In the genomic region with DNA sequence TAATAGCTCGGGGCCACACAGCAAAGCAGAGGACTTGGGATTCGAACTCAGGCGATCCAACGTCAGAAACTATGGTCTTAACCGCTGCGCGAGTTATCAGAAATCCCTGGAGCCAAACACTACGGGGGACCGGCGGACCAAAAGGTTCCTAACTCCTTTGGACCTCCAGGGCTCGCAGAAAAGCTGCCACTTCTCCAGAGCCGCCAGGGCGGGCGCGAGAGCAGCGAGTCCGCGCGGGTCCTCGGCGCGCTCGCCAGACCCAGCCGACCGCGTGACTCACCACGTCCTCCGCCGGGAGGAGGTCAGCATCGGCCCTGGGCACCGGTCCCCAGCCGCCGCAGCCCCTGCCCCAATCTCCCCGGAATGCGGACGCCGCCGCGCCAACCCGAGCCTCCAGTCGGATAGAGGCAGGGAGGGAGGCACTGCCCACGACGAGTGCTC, we compare ENCODE assay signal across 10 cellular contexts. TPM values are rescaled to one million over a fixed set of nuclear protein-coding genes. Genes with fewer than 3 reads are reported as not detected.
DNase-seq lines count a peak whose midpoint lies in the region; FAIRE-seq and TF ChIP-seq lines count a peak whose summit lies in the region.
"Had no signal": no experiment of that assay in that cellular context is flagged by ENCODE, and none has a peak within 500 bp of the region (broad histone marks: within the 10 kb centered on the region; RNA-seq: fewer than 3 reads in every experiment).

No MANE protein-coding gene starts in this region.

- CTCF ChIA-PET in AG04450 (lab: Charles Lee), result no interaction called here

- no peak for TF ChIP-seq EP300 in transverse colon (IDR thresholded peaks at IDR 0.05; ENCODE audit: low read depth)

- H3K27me3 ChIP-seq in AG04450 (ENCODE audit: control insufficient read depth, insufficient read depth, low read length) (peaks cover 98% of the 10 kb centered on the region), colonic mucosa (peaks cover 92% of the 10 kb centered on the region), transverse colon (peaks cover 100% of the 10 kb centered on the region), Karpas-422 (ENCODE audit: low read length) (no peaks in the 10 kb centered on the region)

- H3K9me3 ChIP-seq in AG04450 (ENCODE audit: control insufficient read depth, insufficient read depth, low read length) (peaks cover 4% of the 10 kb centered on the region; the same call in 1 of the 2 replicates), colonic mucosa (no peaks in the 10 kb centered on the region), transverse colon (no peaks in the 10 kb centered on the region), Karpas-422 (ENCODE audit: low read length) (no peaks in the 10 kb centered on the region)

- H3K4me1 ChIP-seq in colonic mucosa (peaks cover 8% of the 10 kb centered on the region), transverse colon (peaks cover 9 to 22% (median 13%) of the 10 kb centered on the region in 4 donors), Karpas-422 (ENCODE audit: low read length) (no peaks in the 10 kb centered on the region)

- no peaks in the 10 kb centered on the region for H3K9me2 ChIP-seq in Karpas-422 (replicated peaks; ENCODE audit: insufficient read depth, low read length)

- H4K20me1 ChIP-seq in Karpas-422 (ENCODE audit: insufficient read depth, low read depth, low read length), result no peaks in the 10 kb centered on the region

- no peak overlapping the region for H2AFZ ChIP-seq in Karpas-422 (ENCODE audit: low read length)

- no peak for TF ChIP-seq CTCF in AG04450 (IDR thresholded peaks at IDR 0.05; ENCODE audit: low read depth, low read length)
- no peak for TF ChIP-seq CTCF in colonic mucosa (IDR thresholded peaks at IDR 0.05)
- no peak for TF ChIP-seq CTCF in transverse colon (IDR thresholded peaks at IDR 0.05)

- H3K9ac ChIP-seq in colonic mucosa (ENCODE audit: low read depth in 2 of 2, low read length in 2 of 2), result no peak overlapping the region
- no peak overlapping the region for H3K9ac ChIP-seq in Karpas-422 (ENCODE audit: low read length)

- in situ Hi-C loops in transverse colon (cut with MboI; ENCODE audit: low pct_ligation_motif_present in 1 of 4, low pct_unique_long_range_greater_than_20kb in 1 of 4, low sequenced_read_pairs in 3 of 4), result loop anchor here in 1 of 4 donors (25.0 kb wide), 1 partner anchor 571 kb away; no protein-coding TSS in a partner anchor

- intact Hi-C loops in colonic mucosa (cut with DNase I), result no loop called here
- intact Hi-C loops in transverse colon (cut with DNase I; ENCODE audit: low total_unique reads), result no loop called here

- no peak overlapping the region for H3K4me2 ChIP-seq in Karpas-422 (ENCODE audit: low read depth, low read length, poor library complexity, severe bottlenecking)

- no peak for TF ChIP-seq POLR2A in transverse colon (IDR thresholded peaks at IDR 0.05)

- POLR2A ChIA-PET in AG04450 (lab: Yijun Ruan, JAX), result no interaction called here

- H3K4me3 ChIP-seq in AG04450 (ENCODE audit: low read depth, low read length) (peak overlapping the region; percentile 34; the same call in 1 of the 2 replicates), colonic mucosa (peak overlapping the region; percentile 3), transverse colon (peak overlapping the region in 1 of 4 donors; percentile 38), Karpas-422 (ENCODE audit: low read length) (no peak overlapping the region)

- WGBS in transverse colon (ENCODE audit: low coverage in 1 of 2), 2 donors, result 0 to 9% methylated on average over 4 to 42 of the region's 43 CpGs

- H3K27ac ChIP-seq in AG04450 (ENCODE audit: low read depth, low read length) (no peak overlapping the region), colonic mucosa (no peak overlapping the region), transverse colon (no peak overlapping the region), Karpas-422 (ENCODE audit: low read length) (no peak overlapping the region)

- DNase-seq in AG04450 (ENCODE audit: low read depth, low spot score) (no peak), HTR-8/SVneo (ENCODE audit: insufficient read length, low spot score) (peak; percentile 54), colonic mucosa (no peak), myocyte (ENCODE audit: low read depth) (peak; percentile 48), NCI-H510A (lab: John Stamatoyannopoulos, UW) (no peak), middle frontal gyrus (ENCODE audit: extremely low spot score, low spot score) (no peak), transverse colon (no peak), Karpas-422 (no peak)

- H3K79me2 ChIP-seq in Karpas-422 (ENCODE audit: low read length), result no peaks in the 10 kb centered on the region

- FAIRE-seq in HTR-8/SVneo (lab: Jason Lieb, UNC), result no peak
- FAIRE-seq: islet of Langerhans had no signal

- H3K36me3 ChIP-seq in colonic mucosa (no peaks in the 10 kb centered on the region), transverse colon (no peaks in the 10 kb centered on the region), Karpas-422 (ENCODE audit: insufficient read depth, low read length) (no peaks in the 10 kb centered on the region)

RNA-seq across cellular contexts. Expression of a gene that starts 6.0 kb away (rescaled TPM):
- polyA plus RNA-seq in AG04450 (2011; rRNA removed), result not detected in 2 replicates
- polyA minus RNA-seq in AG04450 (2011; rRNA and poly(A)+ RNA removed), result not detected in 2 replicates
- total RNA-seq in colonic mucosa, result not detected
- not detected in 2 replicates for total RNA-seq in myocyte
- polyA plus RNA-seq in myocyte (2012), result 0.01 TPM
- not detected for total RNA-seq in transverse colon
- not detected in 2 replicates for total RNA-seq in Karpas-422 (2014; rRNA removed; shearing (Covaris generic); ENCODE audit: low replicate concordance)
- total RNA-seq: activated T-helper 17 cell treated with anti-CD3 and anti-CD28 coated beads, Interleukin-2, amount 50 U/mL, for 72 hours had no signal

Comparison
In these comparisons a context has a peak if more than half of its experiments do, and no peak if none do; other contexts are left out.
1. DNase-seq: peak in HTR-8/SVneo (single experiment) and myocyte (single experiment); none in AG04450 (single experiment), colonic mucosa (single experiment), NCI-H510A (single experiment), middle frontal gyrus (single experiment), transverse colon (single experiment) and Karpas-422 (single experiment).